ENCODE assay signal across 31 cellular contexts in genomic region chr2:226355600-226355999, GRCh38.
"Had no signal": no experiment of that assay in that cellular context is flagged by ENCODE, and none has a peak within 500 bp of the region (broad histone marks: within the 10 kb centered on the region; RNA-seq: fewer than 3 reads in every experiment).

No MANE protein-coding gene starts in this region.

- H3K27ac ChIP-seq: neural progenitor cell, ovary, parathyroid adenoma, psoas muscle, skin epidermis, spleen, suprapubic skin, testis, tibial artery, transverse colon, upper lobe of right lung, uterus had no signal

- H3K4me1 Mint-ChIP-seq: natural killer cell; stimulated activated naive CD8-positive, alpha-beta T cell treated with anti-CD3 and anti-CD28 coated beads, Interleukin-15, amount 100 ng/mL, for 72 hours had no signal

- H3K9me3 Mint-ChIP-seq: nephron; stimulated activated memory B cell treated with anti-CD40 and anti-IgM and Interleukin-4, amounts not matched to agents 10 μg/mL and 1 μg/mL and 100 μg/mL, for 72 hours; stimulated activated naive CD8-positive, alpha-beta T cell treated with anti-CD3 and anti-CD28 coated beads, Interleukin-15, amount 100 ng/mL, for 72 hours; type B pancreatic cell had no signal

- H3K79me2 ChIP-seq: parathyroid adenoma had no signal

- ATAC-seq: natural killer cell; psoas muscle; right cardiac atrium; sciatic nerve; stimulated activated memory B cell treated with anti-CD40 and anti-IgM and Interleukin-4, amounts not matched to agents 10 μg/mL and 1 μg/mL and 100 μg/mL, for 72 hours; stimulated activated naive CD8-positive, alpha-beta T cell treated with anti-CD3 and anti-CD28 coated beads, Interleukin-15, amount 100 ng/mL, for 72 hours; stimulated activated naive CD8-positive, alpha-beta T cell treated with anti-CD3 and anti-CD28 coated beads, Interleukin-15, Interleukin-2, amounts not matched to agents 100 U/mL and 50 U/mL, for 24 hours; upper lobe of right lung had no signal

- H3K27ac Mint-ChIP-seq: natural killer cell; nephron; neural progenitor cell; progenitor cell of endocrine pancreas; stimulated activated memory B cell treated with anti-CD40 and anti-IgM and Interleukin-4, amounts not matched to agents 10 μg/mL and 1 μg/mL and 100 μg/mL, for 72 hours; stimulated activated naive CD8-positive, alpha-beta T cell treated with anti-CD3 and anti-CD28 coated beads, Interleukin-15, amount 100 ng/mL, for 72 hours; type B pancreatic cell had no signal

- H3K4me3 Mint-ChIP-seq: natural killer cell; nephron; neural progenitor cell; stimulated activated memory B cell treated with anti-CD40 and anti-IgM and Interleukin-4, amounts not matched to agents 10 μg/mL and 1 μg/mL and 100 μg/mL, for 72 hours; stimulated activated naive CD8-positive, alpha-beta T cell treated with anti-CD3 and anti-CD28 coated beads, Interleukin-15, amount 100 ng/mL, for 72 hours; type B pancreatic cell had no signal

- H3K27me3 Mint-ChIP-seq: progenitor cell of endocrine pancreas; stimulated activated memory B cell treated with anti-CD40 and anti-IgM and Interleukin-4, amounts not matched to agents 10 μg/mL and 1 μg/mL and 100 μg/mL, for 72 hours; stimulated activated naive CD8-positive, alpha-beta T cell treated with anti-CD3 and anti-CD28 coated beads, Interleukin-15, amount 100 ng/mL, for 72 hours; type B pancreatic cell had no signal

- H3K27me3 ChIP-seq: neural progenitor cell, ovary, suprapubic skin, testis, tibial artery, transverse colon, upper lobe of right lung, uterus had no signal

- H3K4me1 ChIP-seq: parathyroid adenoma, spleen, testis, tibial artery, transverse colon, upper lobe of right lung, uterus had no signal

- H3K9me3 ChIP-seq: ovary, psoas muscle, spleen, suprapubic skin, testis, tibial artery, transverse colon, upper lobe of right lung, uterus had no signal

- H3K4me3 ChIP-seq: neural progenitor cell, ovary, psoas muscle, skin epidermis, smooth muscle cell, spleen, suprapubic skin, testis, tibial artery, transverse colon, upper lobe of right lung, uterus had no signal

- DNase-seq: natural killer cell; occipital lobe; ovary; posterior cingulate gyrus; psoas muscle; right cardiac atrium; spleen; stimulated activated CD4-positive, alpha-beta T cell treated with anti-CD3 and anti-CD28 coated beads, Interleukin-12 subunit alpha, Interleukin-12 subunit beta, amount 100 ng/mL, for 4 hours; stimulated activated CD4-positive, alpha-beta T cell treated with anti-CD3 and anti-CD28 coated beads, Interleukin-1b, Interleukin-23, amount 100 ng/mL, for 48 hours; stimulated activated CD4-positive, alpha-beta T cell treated with anti-CD3 and anti-CD28 coated beads, Interleukin-4, amount 100 ng/mL, for 1 hour; stimulated activated CD4-positive, alpha-beta T cell treated with anti-CD3 and anti-CD28 coated beads, Interleukin-4, amount 100 ng/mL, for 4 hours; stimulated activated CD8-positive, alpha-beta memory T cell treated with anti-CD3 and anti-CD28 coated beads, Interleukin-4, amount 100 ng/mL, for 48 hours; stimulated activated naive CD4-positive, alpha-beta T cell; stimulated activated naive CD8-positive, alpha-beta T cell treated with anti-CD3 and anti-CD28 coated beads, Interleukin-15, amount 100 ng/mL, for 72 hours; stimulated activated naive CD8-positive, alpha-beta T cell treated with anti-CD3 and anti-CD28 coated beads, Interleukin-15, Interleukin-2, amounts not matched to agents 100 U/mL and 50 U/mL, for 24 hours; substantia nigra; testis; tibial artery; transverse colon; upper lobe of right lung; uterus had no signal

- H3K36me3 Mint-ChIP-seq: natural killer cell; neural progenitor cell; stimulated activated memory B cell treated with anti-CD40 and anti-IgM and Interleukin-4, amounts not matched to agents 10 μg/mL and 1 μg/mL and 100 μg/mL, for 72 hours; type B pancreatic cell had no signal

- H3K36me3 ChIP-seq: neural progenitor cell, ovary, spleen, suprapubic skin, tibial artery, transverse colon, upper lobe of right lung, uterus had no signal

- H3K4me2 ChIP-seq: neural progenitor cell, smooth muscle cell had no signal

- H2AFZ ChIP-seq: neural progenitor cell, parathyroid adenoma had no signal

- H3K9ac ChIP-seq: neural progenitor cell, parathyroid adenoma had no signal
